ENCODE assay signal across 1 cellular context in genomic region chr10:99007457-99007856, GRCh38.
A peak's percentile ranks its signal among the peaks of the same experiment; 100 is the strongest.
TF ChIP-seq lines count a peak whose summit lies in the region.

No MANE protein-coding gene starts in this region.

TF ChIP-seq in SK-N-SH treated with all-trans-retinoic acid at 6 μM for 48 hours, 23 proteins besides CTCF, POLR2A, EP300 and RAD21 (continued from another document):
- TF ChIP-seq CREB5 (CRISPR knock-in tag; IDR thresholded peaks at IDR 0.05; ENCODE audit: low read depth) (no peak), TCF4 (CRISPR knock-in tag; IDR thresholded peaks at IDR 0.05; ENCODE audit: borderline replicate concordance) (peak; percentile 89), RARB (CRISPR knock-in tag; IDR thresholded peaks at IDR 0.05) (no peak), ZNF565 (CRISPR knock-in tag; conservative IDR thresholded peaks at IDR 0.05; ENCODE audit: low read depth) (no peak), ZNF8 (CRISPR knock-in tag; IDR thresholded peaks at IDR 0.05) (no peak), CSRNP3 (CRISPR knock-in tag; IDR thresholded peaks at IDR 0.05) (peak; percentile 33; the same call in 1 of the 2 replicates)
- TF ChIP-seq, protein P1, sequence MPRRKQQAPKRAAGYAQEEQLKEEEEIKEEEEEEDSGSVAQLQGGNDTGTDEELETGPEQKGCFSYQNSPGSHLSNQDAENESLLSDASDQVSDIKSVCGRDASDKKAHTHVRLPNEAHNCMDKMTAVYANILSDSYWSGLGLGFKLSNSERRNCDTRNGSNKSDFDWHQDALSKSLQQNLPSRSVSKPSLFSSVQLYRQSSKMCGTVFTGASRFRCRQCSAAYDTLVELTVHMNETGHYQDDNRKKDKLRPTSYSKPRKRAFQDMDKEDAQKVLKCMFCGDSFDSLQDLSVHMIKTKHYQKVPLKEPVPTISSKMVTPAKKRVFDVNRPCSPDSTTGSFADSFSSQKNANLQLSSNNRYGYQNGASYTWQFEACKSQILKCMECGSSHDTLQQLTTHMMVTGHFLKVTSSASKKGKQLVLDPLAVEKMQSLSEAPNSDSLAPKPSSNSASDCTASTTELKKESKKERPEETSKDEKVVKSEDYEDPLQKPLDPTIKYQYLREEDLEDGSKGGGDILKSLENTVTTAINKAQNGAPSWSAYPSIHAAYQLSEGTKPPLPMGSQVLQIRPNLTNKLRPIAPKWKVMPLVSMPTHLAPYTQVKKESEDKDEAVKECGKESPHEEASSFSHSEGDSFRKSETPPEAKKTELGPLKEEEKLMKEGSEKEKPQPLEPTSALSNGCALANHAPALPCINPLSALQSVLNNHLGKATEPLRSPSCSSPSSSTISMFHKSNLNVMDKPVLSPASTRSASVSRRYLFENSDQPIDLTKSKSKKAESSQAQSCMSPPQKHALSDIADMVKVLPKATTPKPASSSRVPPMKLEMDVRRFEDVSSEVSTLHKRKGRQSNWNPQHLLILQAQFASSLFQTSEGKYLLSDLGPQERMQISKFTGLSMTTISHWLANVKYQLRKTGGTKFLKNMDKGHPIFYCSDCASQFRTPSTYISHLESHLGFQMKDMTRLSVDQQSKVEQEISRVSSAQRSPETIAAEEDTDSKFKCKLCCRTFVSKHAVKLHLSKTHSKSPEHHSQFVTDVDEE (CRISPR knock-in tag; IDR thresholded peaks at IDR 0.05) = peak; percentile 66; the same call in 1 of the 2 replicates
